In the genomic region with DNA sequence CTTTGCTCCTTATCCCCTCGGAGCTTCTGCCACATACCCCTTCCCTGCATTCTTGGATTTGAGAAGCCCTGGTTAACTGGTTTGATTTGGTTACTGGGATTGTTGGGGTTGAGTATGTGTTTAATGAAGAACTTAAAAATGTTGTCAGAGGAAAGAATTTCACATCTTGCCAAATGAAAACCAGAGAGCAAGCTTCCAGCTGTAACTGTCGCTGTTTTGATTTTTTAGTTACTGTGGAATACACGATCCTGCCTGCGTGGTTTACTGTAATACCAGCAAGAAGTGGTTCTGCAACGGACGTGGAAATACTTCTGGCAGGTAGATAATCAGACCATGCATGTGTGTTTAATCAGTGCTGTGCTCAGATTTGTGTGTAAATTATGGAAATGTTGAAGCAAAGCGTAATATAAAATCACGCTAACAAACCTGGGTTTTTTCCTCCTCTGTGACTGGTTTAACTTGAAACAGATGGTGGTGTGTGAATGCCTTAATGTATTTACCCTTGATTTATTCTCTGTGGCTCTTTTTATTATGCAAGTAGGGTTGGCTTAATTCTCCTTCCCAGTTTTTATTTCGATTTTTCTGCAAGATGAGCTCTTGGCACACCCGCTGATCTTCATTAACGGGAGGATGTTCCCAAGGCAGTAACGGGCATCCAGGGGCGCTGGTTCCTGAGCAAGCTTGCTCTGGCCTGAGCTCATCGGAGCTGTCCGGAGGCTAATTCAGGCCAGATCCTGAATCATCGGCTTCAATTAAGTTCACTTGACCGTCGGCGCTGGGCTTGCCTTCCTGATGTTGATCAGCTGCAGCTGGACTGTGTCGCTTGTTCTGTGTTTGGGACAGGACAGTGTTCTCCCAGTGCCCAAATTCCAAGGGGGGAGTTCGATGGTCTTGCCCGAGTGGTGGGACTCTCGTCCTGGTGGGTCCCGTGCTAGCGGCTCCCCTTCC, we compare ENCODE assay signal across 11 cellular contexts. TPM values are rescaled to one million over a fixed set of nuclear protein-coding genes. Genes with fewer than 3 reads are reported as not detected.
A peak's percentile ranks its signal among the peaks of the same experiment; 100 is the strongest.
DNase-seq lines count a peak whose midpoint lies in the region; ATAC-seq, FAIRE-seq and TF ChIP-seq lines count a peak whose summit lies in the region.
"Had no signal": no experiment of that assay in that cellular context is flagged by ENCODE, and none has a peak within 500 bp of the region (broad histone marks: within the 10 kb centered on the region; RNA-seq: fewer than 3 reads in every experiment).

No MANE protein-coding gene starts in this region.

- H3K36me3 Mint-ChIP-seq in astrocyte (ENCODE audit: low read depth, unreplicated experiment) = peaks cover 9% of the 10 kb centered on the region

- H3K9me3 ChIP-seq in astrocyte (ENCODE audit: insufficient read depth, low read depth, low read length) = no peaks in the 10 kb centered on the region
- no peaks in the 10 kb centered on the region for H3K9me3 ChIP-seq in right atrium auricular region

- CTCF ChIA-PET in GM10248 (lab: Yijun Ruan, JAX) = interaction anchor here (0.7 to 12.6 kb wide), 27 partner anchors 11 to 400 kb away, joined by 3 to 158 read pairs (median 4); a partner anchor contains a TSS

- peak; percentile 8 for TF ChIP-seq CTCF in GM10248 (IDR thresholded peaks at IDR 0.05; ENCODE audit: control extremely low read depth, extremely low read depth, low read depth, missing control alignments)
- no peak for TF ChIP-seq CTCF in astrocyte (IDR thresholded peaks at IDR 0.05; ENCODE audit: insufficient read depth, low read depth, low read length)
- peak in 1 of 2 donors; percentile 9 for TF ChIP-seq CTCF in right atrium auricular region (IDR thresholded peaks at IDR 0.05)

- H3K27ac ChIP-seq in astrocyte (ENCODE audit: low read depth, low read length) (no peak overlapping the region), right atrium auricular region (peak overlapping the region; percentile 76 to 77), substantia nigra (ENCODE audit: low read depth, low read length, poor library complexity, severe bottlenecking) (peak overlapping the region; percentile 76)

- H4K20me1 ChIP-seq in astrocyte (ENCODE audit: insufficient read depth, low read length) = peaks cover 94% of the 10 kb centered on the region

- peak overlapping the region; percentile 26 for H3K27ac Mint-ChIP-seq in astrocyte (ENCODE audit: unreplicated experiment)

- no peak overlapping the region for H2AFZ ChIP-seq in astrocyte (ENCODE audit: low read depth, low read length)

- H3K27me3 ChIP-seq in astrocyte (ENCODE audit: insufficient read depth, low read length) = no peaks in the 10 kb centered on the region
- no peaks in the 10 kb centered on the region for H3K27me3 ChIP-seq in right atrium auricular region

- H3K9me3 Mint-ChIP-seq in astrocyte (ENCODE audit: unreplicated experiment) = no peaks in the 10 kb centered on the region
- H3K9me3 Mint-ChIP-seq: activated T-cell treated with anti-CD3 and anti-CD28 coated beads, Interleukin-2, amount 50 U/mL, for 24 hours had no signal

- peaks cover 11% of the 10 kb centered on the region for H3K36me3 ChIP-seq in astrocyte (ENCODE audit: insufficient read depth, low read length)
- peaks cover 34% of the 10 kb centered on the region for H3K36me3 ChIP-seq in right atrium auricular region

- peaks cover 39% of the 10 kb centered on the region for H3K4me1 Mint-ChIP-seq in astrocyte (ENCODE audit: low read depth, unreplicated experiment)

- POLR2A ChIA-PET in GM10248 (lab: Yijun Ruan, JAX) = no interaction called here

- ATAC-seq in HG03342 (IDR thresholded peaks at IDR 0.05; ENCODE audit: unreplicated experiment) (no peak), HG03108 (IDR thresholded peaks at IDR 0.05; ENCODE audit: unreplicated experiment) (no peak)

- FAIRE-seq in astrocyte (lab: Jason Lieb, UNC) = peak; percentile 29

- H3K27me3 Mint-ChIP-seq in astrocyte (ENCODE audit: low read depth, unreplicated experiment) = no peaks in the 10 kb centered on the region
- H3K27me3 Mint-ChIP-seq: activated T-cell treated with anti-CD3 and anti-CD28 coated beads, Interleukin-2, amount 50 U/mL, for 24 hours had no signal

- H3K79me2 ChIP-seq in astrocyte (ENCODE audit: insufficient read depth, low read length) = peaks cover 87% of the 10 kb centered on the region

- H3K9ac ChIP-seq in astrocyte (ENCODE audit: low read length) = no peak overlapping the region

- H3K4me3 ChIP-seq in astrocyte (ENCODE audit: insufficient read depth, low read depth, low read length) = no peak overlapping the region
- peak overlapping the region in 1 of 2 donors; percentile 11 for H3K4me3 ChIP-seq in right atrium auricular region

- no peak overlapping the region for H3K4me3 Mint-ChIP-seq in astrocyte (ENCODE audit: unreplicated experiment)
- H3K4me3 Mint-ChIP-seq: activated T-cell treated with anti-CD3 and anti-CD28 coated beads, Interleukin-2, amount 50 U/mL, for 24 hours had no signal

- H3K4me1 ChIP-seq in astrocyte (ENCODE audit: insufficient read depth, low read length) (peaks cover 22% of the 10 kb centered on the region), right atrium auricular region (peaks cover 0 to 69% of the 10 kb centered on the region in 2 donors)

- no peak overlapping the region for H3K4me2 ChIP-seq in astrocyte (ENCODE audit: low read length)

- DNase-seq in GM10248 (ENCODE audit: extremely low spot score) = no peak
- DNase-seq in astrocyte (ENCODE audit: low read depth) = no peak
- DNase-seq in right atrium auricular region (ENCODE audit: low spot score) = peak; percentile 70
- no peak for DNase-seq in substantia nigra (lab: John Stamatoyannopoulos, UW)
- DNase-seq in NCI-H510A treated with DMSO at 0.1 percent for 48 hours (lab: John Stamatoyannopoulos, UW) = no peak
- DNase-seq in activated CD4-positive, CD25-positive, alpha-beta regulatory T cell treated with anti-CD3 and anti-CD28 coated beads, Interleukin-2, amount 50 U/mL, for 72 hours = no peak

RNA-seq across cellular contexts. Expression of a gene that starts 16.0 kb away (rescaled TPM):
- total RNA-seq in astrocyte (48.6 and 57.8 TPM in 2 replicates), right atrium auricular region (10 to 100 TPM; 27.6 to 61.5 TPM)

RNA-seq across cellular contexts. Expression of a gene that starts 48.2 kb away (rescaled TPM):
- 4.9 and 6.8 TPM in 2 replicates for total RNA-seq in astrocyte
- 1 to 10 TPM in 1 of 2 donors, under 1 TPM in 1; 0.79 to 1.6 TPM for total RNA-seq in right atrium auricular region

RNA-seq across cellular contexts. Expression of a gene that starts 56.7 kb away (rescaled TPM):
- total RNA-seq in astrocyte (1.7 and 2.3 TPM in 2 replicates), right atrium auricular region (10 to 100 TPM in 1 of 2 donors, 1 to 10 TPM in 1; 7.8 to 12.5 TPM)
- total RNA-seq: H7, pulmonary artery endothelial cell had no signal
